In the genomic region with DNA sequence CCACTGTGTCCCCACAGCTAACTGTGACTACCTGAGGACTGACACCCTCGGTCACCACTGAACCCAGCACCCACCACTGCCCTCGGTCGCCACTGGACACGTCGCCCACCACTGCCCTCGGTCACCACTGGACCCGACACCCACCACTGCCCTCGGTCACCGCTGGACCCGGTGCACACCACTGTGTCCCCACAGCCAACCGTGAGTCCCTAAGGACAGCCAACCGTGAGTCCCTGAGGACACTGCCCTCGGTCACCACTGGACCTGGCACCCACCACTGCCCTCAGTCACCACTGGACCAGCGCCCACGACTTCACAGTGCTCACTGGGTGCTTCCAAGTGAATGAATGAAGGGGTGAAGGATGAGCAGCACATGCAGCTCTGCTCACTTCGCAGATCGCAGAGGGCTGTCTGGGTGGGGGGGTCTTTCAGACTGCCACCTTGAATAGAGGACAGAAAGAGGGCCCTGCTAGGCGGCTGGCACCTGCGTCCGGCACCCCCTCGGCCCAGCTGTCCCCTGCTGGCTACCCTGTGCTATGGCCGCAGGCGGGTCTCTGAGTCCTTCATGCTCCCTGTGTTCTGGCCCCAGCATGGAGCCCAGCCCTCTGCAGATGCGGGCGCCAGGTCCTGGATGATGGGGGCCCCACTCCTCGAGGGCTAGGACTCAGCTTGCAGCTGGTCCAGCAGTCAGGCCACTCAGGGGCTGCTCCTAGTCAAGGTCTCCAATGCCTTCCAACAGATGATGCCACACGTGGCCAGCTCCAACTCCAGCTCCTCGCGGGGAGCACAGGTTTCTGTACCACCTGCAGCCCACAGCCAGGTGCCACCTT, we compare ENCODE assay signal across 1 cellular context.
TF ChIP-seq lines count a peak whose summit lies in the region.

No MANE protein-coding gene starts in this region.

TF ChIP-seq in IMR-90, 13 proteins besides CTCF, POLR2A, EP300 and RAD21:
- TF ChIP-seq RFX5 (IDR thresholded peaks at IDR 0.05; ENCODE audit: low read depth, low read length) (no peak), CHD1 (IDR thresholded peaks at IDR 0.05; ENCODE audit: low read depth, low read length) (no peak), SMC3 (IDR thresholded peaks at IDR 0.05; ENCODE audit: low read depth, low read length) (no peak), RCOR1 (IDR thresholded peaks at IDR 0.05; ENCODE audit: insufficient replicate concordance, low read length) (no peak), BHLHE40 (IDR thresholded peaks at IDR 0.05; ENCODE audit: low read depth, low read length) (no peak), CEBPB (IDR thresholded peaks at IDR 0.05; ENCODE audit: low read depth, low read length) (no peak), MAZ (IDR thresholded peaks at IDR 0.05; ENCODE audit: borderline replicate concordance, low read depth, low read length) (no peak), FOS (IDR thresholded peaks at IDR 0.05; ENCODE audit: low read depth, low read length) (no peak), MXI1 (IDR thresholded peaks at IDR 0.05; ENCODE audit: borderline replicate concordance, low read depth, low read length) (no peak), NFE2L2 (IDR thresholded peaks at IDR 0.05; ENCODE audit: low read depth, low read length) (no peak), MAFK (IDR thresholded peaks at IDR 0.05; ENCODE audit: low read depth, low read length) (no peak)
- TF ChIP-seq, protein P1, sequence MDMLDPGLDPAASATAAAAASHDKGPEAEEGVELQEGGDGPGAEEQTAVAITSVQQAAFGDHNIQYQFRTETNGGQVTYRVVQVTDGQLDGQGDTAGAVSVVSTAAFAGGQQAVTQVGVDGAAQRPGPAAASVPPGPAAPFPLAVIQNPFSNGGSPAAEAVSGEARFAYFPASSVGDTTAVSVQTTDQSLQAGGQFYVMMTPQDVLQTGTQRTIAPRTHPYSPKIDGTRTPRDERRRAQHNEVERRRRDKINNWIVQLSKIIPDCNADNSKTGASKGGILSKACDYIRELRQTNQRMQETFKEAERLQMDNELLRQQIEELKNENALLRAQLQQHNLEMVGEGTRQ (IDR thresholded peaks at IDR 0.05; ENCODE audit: low read depth, low read length): no peak
- TF ChIP-seq, protein P2, sequence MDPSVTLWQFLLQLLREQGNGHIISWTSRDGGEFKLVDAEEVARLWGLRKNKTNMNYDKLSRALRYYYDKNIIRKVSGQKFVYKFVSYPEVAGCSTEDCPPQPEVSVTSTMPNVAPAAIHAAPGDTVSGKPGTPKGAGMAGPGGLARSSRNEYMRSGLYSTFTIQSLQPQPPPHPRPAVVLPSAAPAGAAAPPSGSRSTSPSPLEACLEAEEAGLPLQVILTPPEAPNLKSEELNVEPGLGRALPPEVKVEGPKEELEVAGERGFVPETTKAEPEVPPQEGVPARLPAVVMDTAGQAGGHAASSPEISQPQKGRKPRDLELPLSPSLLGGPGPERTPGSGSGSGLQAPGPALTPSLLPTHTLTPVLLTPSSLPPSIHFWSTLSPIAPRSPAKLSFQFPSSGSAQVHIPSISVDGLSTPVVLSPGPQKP (IDR thresholded peaks at IDR 0.05; ENCODE audit: borderline replicate concordance, low read depth, low read length): no peak
